In the genomic region with DNA sequence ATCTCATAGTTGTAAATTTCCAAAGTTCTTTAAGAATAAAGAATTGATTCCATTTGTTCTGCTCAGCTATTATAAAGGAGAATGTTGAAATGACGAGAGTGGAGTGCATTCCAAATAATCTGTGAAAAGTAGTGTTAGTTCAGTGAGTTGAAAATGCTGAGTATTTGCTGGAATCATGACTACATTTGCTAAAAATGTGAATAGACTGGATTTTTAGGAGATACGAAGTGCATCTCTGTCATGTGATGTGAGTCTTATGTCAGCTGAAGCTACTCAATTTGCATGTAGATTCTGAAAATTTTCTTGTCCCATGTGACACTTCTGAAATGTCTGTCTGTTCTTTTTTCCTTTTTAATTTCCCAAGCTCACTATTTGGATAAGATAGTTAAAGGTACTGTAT, we compare ENCODE assay signal across 25 cellular contexts.
"Had no signal": no experiment of that assay in that cellular context is flagged by ENCODE, and none has a peak within 500 bp of the region (broad histone marks: within the 10 kb centered on the region; RNA-seq: fewer than 3 reads in every experiment).

No MANE protein-coding gene starts in this region.

- H3K27ac Mint-ChIP-seq: activated B cell treated with CpG ODN at 0.5 μM for 24 hours; activated naive CD8-positive, alpha-beta T cell treated with anti-CD3 and anti-CD28 coated beads for 36 hours; activated T-helper 2 cell treated with anti-CD3 and anti-CD28 coated beads, Interferon-gamma antibody, Interleukin-2, Interleukin-4, amounts not matched to agents 10 μg/mL and 5 μg/mL and 100 μg/mL, durations not matched to agents 14 hours and 24 hours and 36 hours; natural killer cell treated with Interleukin-12 subunit alpha and Interleukin-12 subunit beta and Interleukin-15 and Interleukin-18, amount 100 ng/mL, for 72 hours; stimulated activated naive CD8-positive, alpha-beta T cell treated with anti-CD3 and anti-CD28 coated beads, Interleukin-15, amount 100 ng/mL, for 72 hours; T-helper 1 cell treated with Interleukin-12 subunit alpha and Interleukin-12 subunit beta and Interleukin-4 antibody, amounts not matched to agents 30 μg/mL and 1 μg/mL, for 36 hours had no signal

- H3K9me3 Mint-ChIP-seq: activated B cell treated with CpG ODN at 0.5 μM for 24 hours; activated naive CD8-positive, alpha-beta T cell treated with anti-CD3 and anti-CD28 coated beads for 36 hours; activated T-cell treated with anti-CD3 and anti-CD28 coated beads, Interleukin-2, amount 50 U/mL, for 4 hours; activated T-helper 2 cell treated with anti-CD3 and anti-CD28 coated beads, Interferon-gamma antibody, Interleukin-2, Interleukin-4, amounts not matched to agents 10 μg/mL and 5 μg/mL and 100 μg/mL, durations not matched to agents 14 hours and 24 hours and 36 hours; natural killer cell treated with Interleukin-12 subunit alpha and Interleukin-12 subunit beta and Interleukin-15 and Interleukin-18, amount 100 ng/mL, for 72 hours; stimulated activated naive CD8-positive, alpha-beta T cell treated with anti-CD3 and anti-CD28 coated beads, Interleukin-15, amount 100 ng/mL, for 72 hours; T-helper 1 cell treated with Interleukin-12 subunit alpha and Interleukin-12 subunit beta and Interleukin-4 antibody, amounts not matched to agents 30 μg/mL and 1 μg/mL, for 36 hours had no signal

- H3K4me1 Mint-ChIP-seq: activated B cell treated with CpG ODN at 0.5 μM for 24 hours; activated naive CD8-positive, alpha-beta T cell treated with anti-CD3 and anti-CD28 coated beads for 36 hours; stimulated activated naive CD8-positive, alpha-beta T cell treated with anti-CD3 and anti-CD28 coated beads, Interleukin-15, amount 100 ng/mL, for 72 hours had no signal

- H3K36me3 Mint-ChIP-seq: activated naive CD8-positive, alpha-beta T cell treated with anti-CD3 and anti-CD28 coated beads for 36 hours; natural killer cell treated with Interleukin-12 subunit alpha and Interleukin-12 subunit beta and Interleukin-15 and Interleukin-18, amount 100 ng/mL, for 72 hours had no signal

- DNase-seq: activated B cell treated with CpG ODN at 0.5 μM for 24 hours; activated CD4-positive, alpha-beta T cell treated with anti-CD3 and anti-CD28 coated beads for 4 hours; activated CD4-positive, alpha-beta T cell treated with anti-CD3 and anti-CD28 coated beads, Interleukin-2, amount 50 U/mL, for 48 hours; activated CD8-positive, alpha-beta memory T cell treated with anti-CD3 and anti-CD28 coated beads, Interleukin-2, amount 50 U/mL, for 48 hours; activated naive CD4-positive, alpha-beta T cell; activated naive CD8-positive, alpha-beta T cell treated with anti-CD3 and anti-CD28 coated beads for 36 hours; activated T-cell treated with anti-CD3 and anti-CD28 coated beads, Interleukin-2, amount 50 U/mL, for 4 hours; amniotic stem cell; cerebellar nuclear complex; gastrocnemius medialis; hypothalamus; left ventricle myocardium superior; mammary epithelial cell; ovary; stimulated activated CD4-positive, alpha-beta T cell treated with anti-CD3 and anti-CD28 coated beads, Interleukin-12 subunit alpha, Interleukin-12 subunit beta, amount 100 ng/mL, for 4 hours; stimulated activated naive CD8-positive, alpha-beta T cell treated with anti-CD3 and anti-CD28 coated beads, Interleukin-15, amount 100 ng/mL, for 72 hours had no signal

- H3K9me3 ChIP-seq: gastrocnemius medialis, neutrophil, ovary, prostate gland, suprapubic skin, tibial nerve, vagina had no signal

- H3K4me1 ChIP-seq: gastrocnemius medialis, prostate gland, suprapubic skin, tibial nerve, vagina had no signal

- H3K27me3 Mint-ChIP-seq: activated B cell treated with CpG ODN at 0.5 μM for 24 hours; activated naive CD8-positive, alpha-beta T cell treated with anti-CD3 and anti-CD28 coated beads for 36 hours; stimulated activated naive CD8-positive, alpha-beta T cell treated with anti-CD3 and anti-CD28 coated beads, Interleukin-15, amount 100 ng/mL, for 72 hours had no signal

- H3K4me3 ChIP-seq: gastrocnemius medialis, ovary, prostate gland, suprapubic skin, tibial nerve, vagina had no signal

- H3K27ac ChIP-seq: epithelial cell of prostate, gastrocnemius medialis, neutrophil, ovary, prostate gland, suprapubic skin, tibial nerve, vagina had no signal

- H3K4me3 Mint-ChIP-seq: activated B cell treated with CpG ODN at 0.5 μM for 24 hours; activated naive CD8-positive, alpha-beta T cell treated with anti-CD3 and anti-CD28 coated beads for 36 hours; activated T-cell treated with anti-CD3 and anti-CD28 coated beads, Interleukin-2, amount 50 U/mL, for 4 hours; natural killer cell treated with Interleukin-12 subunit alpha and Interleukin-12 subunit beta and Interleukin-15 and Interleukin-18, amount 100 ng/mL, for 72 hours; stimulated activated naive CD8-positive, alpha-beta T cell treated with anti-CD3 and anti-CD28 coated beads, Interleukin-15, amount 100 ng/mL, for 72 hours; T-helper 1 cell treated with Interleukin-12 subunit alpha and Interleukin-12 subunit beta and Interleukin-4 antibody, amounts not matched to agents 30 μg/mL and 1 μg/mL, for 36 hours had no signal

- H3K36me3 ChIP-seq: gastrocnemius medialis, neutrophil, ovary, prostate gland, suprapubic skin, vagina had no signal

- ATAC-seq: activated T-cell treated with anti-CD3 and anti-CD28 coated beads, Interleukin-2, amount 50 U/mL, for 4 hours; gastrocnemius medialis; left ventricle myocardium superior; natural killer cell treated with Interleukin-12 subunit alpha and Interleukin-12 subunit beta and Interleukin-15 and Interleukin-18, amount 100 ng/mL, for 72 hours; stimulated activated naive CD8-positive, alpha-beta T cell treated with anti-CD3 and anti-CD28 coated beads, Interleukin-15, amount 100 ng/mL, for 72 hours had no signal

- H3K27me3 ChIP-seq: gastrocnemius medialis, neutrophil, ovary, suprapubic skin, tibial nerve, vagina had no signal
